In genomic region chr22:19871845-19872778, GRCh38 we compare ENCODE assay signal across 1 cellular context.
TF ChIP-seq lines count a peak whose summit lies in the region.

No MANE protein-coding gene starts in this region.

TF ChIP-seq in IMR-90, 13 proteins besides CTCF, POLR2A, EP300 and RAD21:
- no peak for TF ChIP-seq NFE2L2 (IDR thresholded peaks at IDR 0.05; ENCODE audit: low read depth, low read length)
- no peak for TF ChIP-seq CEBPB (IDR thresholded peaks at IDR 0.05; ENCODE audit: low read depth, low read length)
- TF ChIP-seq FOS (IDR thresholded peaks at IDR 0.05; ENCODE audit: low read depth, low read length): no peak
- no peak for TF ChIP-seq USF2 (IDR thresholded peaks at IDR 0.05; ENCODE audit: low read depth, low read length)
- TF ChIP-seq RFX5 (IDR thresholded peaks at IDR 0.05; ENCODE audit: low read depth, low read length): no peak
- TF ChIP-seq MAZ (IDR thresholded peaks at IDR 0.05; ENCODE audit: borderline replicate concordance, low read depth, low read length): no peak
- no peak for TF ChIP-seq MXI1 (IDR thresholded peaks at IDR 0.05; ENCODE audit: borderline replicate concordance, low read depth, low read length)
- no peak for TF ChIP-seq SMC3 (IDR thresholded peaks at IDR 0.05; ENCODE audit: low read depth, low read length)
- no peak for TF ChIP-seq MAFK (IDR thresholded peaks at IDR 0.05; ENCODE audit: low read depth, low read length)
- no peak for TF ChIP-seq CHD1 (IDR thresholded peaks at IDR 0.05; ENCODE audit: low read depth, low read length)
- no peak for TF ChIP-seq RCOR1 (IDR thresholded peaks at IDR 0.05; ENCODE audit: insufficient replicate concordance, low read length)
- no peak for TF ChIP-seq BHLHE40 (IDR thresholded peaks at IDR 0.05; ENCODE audit: low read depth, low read length)
